8 cellular contexts compared by ENCODE assay signal in the genomic region with DNA sequence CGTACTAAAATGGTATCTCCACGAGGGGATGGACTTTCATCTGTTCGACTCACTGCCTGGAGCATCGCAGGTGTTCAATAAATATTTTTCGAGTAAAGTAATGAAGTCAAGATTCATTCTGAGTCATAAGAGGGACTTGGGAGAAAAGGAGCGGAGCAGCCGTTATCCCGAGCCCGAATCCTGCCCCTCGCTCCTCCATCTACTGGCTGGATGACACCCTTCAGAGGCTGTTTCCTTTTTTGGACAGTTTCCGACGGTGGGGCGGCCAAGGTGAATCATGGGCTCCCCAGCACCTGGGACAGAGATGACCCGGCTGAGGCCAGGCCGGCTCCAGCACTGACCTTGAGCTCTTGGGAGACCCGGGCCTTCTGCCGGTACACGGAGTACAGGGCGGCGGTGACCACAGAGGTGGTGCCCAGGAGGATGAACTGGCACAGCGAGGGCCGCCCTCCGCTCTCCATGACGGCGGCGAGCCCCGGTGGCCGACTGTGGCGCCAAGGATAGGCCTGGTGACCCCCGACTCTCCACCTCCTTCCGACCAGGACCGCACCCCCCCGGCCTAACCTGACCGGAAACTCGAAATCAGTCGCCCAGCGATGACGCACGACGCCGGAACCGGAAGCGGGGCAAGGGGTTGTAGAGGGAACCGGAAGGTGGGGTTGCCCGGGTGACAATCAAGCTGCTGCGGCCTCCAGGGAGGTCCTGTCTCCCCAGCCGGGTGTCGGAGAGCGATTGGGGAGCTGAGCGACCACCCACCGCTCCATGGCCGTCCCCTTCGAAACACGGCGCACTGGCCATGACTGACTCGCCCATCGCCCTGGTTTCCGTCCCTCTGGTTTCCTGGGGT. TPM values are rescaled to one million over a fixed set of nuclear protein-coding genes. Genes with fewer than 3 reads are reported as not detected.
A peak's percentile ranks its signal among the peaks of the same experiment; 100 is the strongest.
DNase-seq lines count a peak whose midpoint lies in the region; ATAC-seq, FAIRE-seq and TF ChIP-seq lines count a peak whose summit lies in the region.

A gene with protein sequence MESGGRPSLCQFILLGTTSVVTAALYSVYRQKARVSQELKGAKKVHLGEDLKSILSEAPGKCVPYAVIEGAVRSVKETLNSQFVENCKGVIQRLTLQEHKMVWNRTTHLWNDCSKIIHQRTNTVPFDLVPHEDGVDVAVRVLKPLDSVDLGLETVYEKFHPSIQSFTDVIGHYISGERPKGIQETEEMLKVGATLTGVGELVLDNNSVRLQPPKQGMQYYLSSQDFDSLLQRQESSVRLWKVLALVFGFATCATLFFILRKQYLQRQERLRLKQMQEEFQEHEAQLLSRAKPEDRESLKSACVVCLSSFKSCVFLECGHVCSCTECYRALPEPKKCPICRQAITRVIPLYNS (minus strand): TSS at position 588 of the 847 bp plus-strand sequence. CDS start 127 bp downstream, at position 461.

- no peak for TF ChIP-seq CTCF in left ventricle myocardium inferior (IDR thresholded peaks at IDR 0.05; ENCODE audit: borderline replicate concordance)
- TF ChIP-seq CTCF in progenitor cell of endocrine pancreas (IDR thresholded peaks at IDR 0.05; ENCODE audit: unreplicated experiment), result no peak
- TF ChIP-seq CTCF in upper lobe of right lung (IDR thresholded peaks at IDR 0.05), result no peak

- peaks cover 55% of the 10 kb centered on the region for H3K4me1 ChIP-seq in left ventricle myocardium inferior
- peaks cover 19% of the 10 kb centered on the region for H3K4me1 ChIP-seq in upper lobe of right lung

- TF ChIP-seq POLR2A in GM12892 (IDR thresholded peaks at IDR 0.05; ENCODE audit: low read depth, low read length), result peak; percentile 66

- H3K4me3 Mint-ChIP-seq in T-helper 17 cell, result peak within 1 kb of the TSS; percentile 87
- peak within 1 kb of the TSS; percentile 89 for H3K4me3 Mint-ChIP-seq in progenitor cell of endocrine pancreas (ENCODE audit: low read depth)

- intact Hi-C loops in left ventricle myocardium inferior (cut with micrococcal nuclease), result no loop called here
- intact Hi-C loops in upper lobe of right lung (cut with DNase I), result no loop called here

- H3K27me3 Mint-ChIP-seq in T-helper 17 cell (peaks cover 2% of the 10 kb centered on the region), progenitor cell of endocrine pancreas (peaks cover 27% of the 10 kb centered on the region)

- H3K27ac ChIP-seq in left ventricle myocardium inferior (replicated peaks) (peak within 1 kb of the TSS; percentile 94), upper lobe of right lung (peak within 1 kb of the TSS; percentile 89)

- H3K4me1 Mint-ChIP-seq in T-helper 17 cell (peaks cover 11% of the 10 kb centered on the region), progenitor cell of endocrine pancreas (ENCODE audit: low read depth) (peaks cover 5% of the 10 kb centered on the region)

- H3K27me3 ChIP-seq in left ventricle myocardium inferior (ENCODE audit: low read depth) (peaks cover 19% of the 10 kb centered on the region), upper lobe of right lung (peaks cover 6% of the 10 kb centered on the region)

- no peaks in the 10 kb centered on the region for H3K9me3 Mint-ChIP-seq in progenitor cell of endocrine pancreas (ENCODE audit: low read depth)

- peak; percentile 77 for ATAC-seq in HG02884 (IDR thresholded peaks at IDR 0.05; ENCODE audit: unreplicated experiment)
- ATAC-seq in T-helper 17 cell, result peak; percentile 89
- ATAC-seq in upper lobe of right lung, result peak; percentile 99

- FAIRE-seq in GM12892 (lab: Jason Lieb, UNC), result peak; percentile 95

- H3K27ac Mint-ChIP-seq in T-helper 17 cell (peak within 1 kb of the TSS; percentile 93), progenitor cell of endocrine pancreas (peak within 1 kb of the TSS; percentile 88)

- H3K9me3 ChIP-seq in T-helper 17 cell (ENCODE audit: control insufficient read depth, low read length, poor library complexity, severe bottlenecking) (no peaks in the 10 kb centered on the region), left ventricle myocardium inferior (replicated peaks) (no peaks in the 10 kb centered on the region), upper lobe of right lung (no peaks in the 10 kb centered on the region)

- no peaks in the 10 kb centered on the region for H3K36me3 Mint-ChIP-seq in T-helper 17 cell (ENCODE audit: low read depth)
- H3K36me3 Mint-ChIP-seq in progenitor cell of endocrine pancreas (ENCODE audit: insufficient read depth), result no peaks in the 10 kb centered on the region

- H3K4me3 ChIP-seq in left ventricle myocardium inferior (peak within 1 kb of the TSS; percentile 94), upper lobe of right lung (peak within 1 kb of the TSS; percentile 95)

- H3K36me3 ChIP-seq in left ventricle myocardium inferior, result peaks cover 36% of the 10 kb centered on the region
- peaks cover 8% of the 10 kb centered on the region for H3K36me3 ChIP-seq in upper lobe of right lung

- DNase-seq in GM12892 (ENCODE audit: insufficient read length), result peak; percentile 97
- peak; percentile 72 to 80 for DNase-seq in NCI-H187 (lab: John Stamatoyannopoulos, UW)
- DNase-seq in T-helper 17 cell, result peak; percentile 77 to 87 (median 80)
- DNase-seq in amygdala (lab: John Stamatoyannopoulos, UW), result peak; percentile 60 to 98 (median 91)
- DNase-seq in left ventricle myocardium inferior, result peak; percentile 96
- DNase-seq in progenitor cell of endocrine pancreas (ENCODE audit: low spot score, unreplicated experiment), result peak; percentile 87
- peak; percentile 98 for DNase-seq in upper lobe of right lung

RNA-seq across cellular contexts. Expression of the gene that starts here (rescaled TPM):
- polyA plus RNA-seq in GM12892 (2012; ENCODE audit: missing spikeins), result 9.3 TPM
- total RNA-seq in T-helper 17 cell (10 to 100 TPM; 14.7 to 21.8 TPM), left ventricle myocardium inferior (45.0 TPM), progenitor cell of endocrine pancreas (23.2 and 25.1 TPM in 2 replicates), upper lobe of right lung (34.5 TPM)

Comparison
In these comparisons a context has a peak if more than half of its experiments do, and no peak if none do; other contexts are left out.
1. Peak in every context shown above with its lines: DNase-seq, ATAC-seq, H3K4me3 ChIP-seq and H3K27ac ChIP-seq.